In the genomic region with DNA sequence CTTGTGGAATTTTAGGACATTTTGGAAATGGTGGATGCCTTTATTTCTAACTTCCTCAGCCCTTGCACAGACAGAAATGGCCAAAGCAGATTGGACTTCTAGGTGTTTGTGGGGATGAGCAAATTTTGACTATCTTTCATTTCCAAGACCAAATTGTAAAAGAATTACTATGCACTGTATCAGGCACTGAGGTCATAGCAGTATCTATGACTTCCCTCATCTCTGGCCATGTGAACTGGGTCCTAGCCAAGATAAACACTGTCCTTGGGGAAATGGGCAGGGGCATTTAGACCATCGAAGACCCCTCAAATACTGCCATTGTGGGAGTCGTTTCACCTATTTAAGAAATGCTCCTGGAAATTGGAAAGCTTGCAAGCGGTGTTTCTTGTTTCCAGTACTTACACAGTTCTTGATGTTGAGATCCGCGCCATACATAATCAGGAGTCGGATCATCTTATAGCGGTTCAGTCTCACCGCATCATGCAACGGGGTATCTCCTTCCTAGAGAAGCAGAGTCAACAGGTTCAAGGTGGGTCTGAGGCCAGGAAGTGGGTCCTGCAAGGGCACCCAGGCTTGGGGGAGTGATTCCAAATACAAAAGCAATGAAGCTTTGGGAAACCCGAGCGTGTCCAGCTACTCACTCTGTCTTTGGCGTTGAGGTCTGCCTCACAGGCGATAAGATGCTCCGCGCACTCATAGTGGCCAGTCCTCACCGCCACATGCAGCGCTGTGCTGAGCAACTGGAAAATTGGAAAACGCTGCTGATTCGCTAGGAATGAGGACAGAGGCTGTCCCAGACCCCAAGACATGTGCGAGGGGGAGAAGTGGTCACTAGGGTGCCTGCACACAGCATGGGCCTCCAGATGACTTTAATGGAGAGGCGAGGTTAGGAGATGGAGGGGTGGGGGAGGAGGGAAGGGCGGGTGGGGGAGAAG, we compare ENCODE assay signal across 1 cellular context.
TF ChIP-seq lines count a peak whose summit lies in the region.

No MANE protein-coding gene starts in this region.

TF ChIP-seq in endothelial cell of umbilical vein, 7 proteins besides CTCF, POLR2A, EP300 and RAD21:
- TF ChIP-seq MYC (IDR thresholded peaks at IDR 0.05; ENCODE audit: low read depth, low read length) (no peak), GATA2 (IDR thresholded peaks at IDR 0.05; ENCODE audit: insufficient read depth, insufficient read length, low read depth, low read length) (peak; percentile 7), POLR2AphosphoS5 (IDR thresholded peaks at IDR 0.05; ENCODE audit: insufficient read depth, low read depth, low read length) (peak; percentile 54)
